ENCODE assay signal across 8 cellular contexts in genomic region chr4:94757192-94758140, GRCh38. TPM values are rescaled to one million over a fixed set of nuclear protein-coding genes. Genes with fewer than 3 reads are reported as not detected.
DNase-seq lines count a peak whose midpoint lies in the region; ATAC-seq and TF ChIP-seq lines count a peak whose summit lies in the region.

TSS of gene BMPR1B (plus strand) at chr4:94757955. CDS start at chr4:95104425, 346,470 bp downstream.

- POLR2A ChIA-PET in PC-3 (lab: Charles Lee; ENCODE audit: unreplicated experiment): no interaction called here

- H3K27me3 Mint-ChIP-seq in effector memory CD8-positive, alpha-beta T cell: peaks cover 68 to 80% of the 10 kb centered on the region in 2 donors

- TF ChIP-seq CTCF in PC-3 (conservative IDR thresholded peaks at IDR 0.05; ENCODE audit: low read depth, low read length) (no peak), lung (IDR thresholded peaks at IDR 0.05; ENCODE audit: control extremely low read depth, extremely low read depth) (no peak)

- 3% methylated on average over 53 to 76 of the region's 77 CpGs for WGBS in lung, 2 donors
- 3% methylated on average over 77 of the region's 77 CpGs for WGBS in thymus

- ATAC-seq in PC-3 (peak; percentile 10; the same call in 1 of the 2 replicates), lung (ENCODE audit: insufficient read depth, low FRiP score) (no peak), HG02571 (IDR thresholded peaks at IDR 0.05; ENCODE audit: unreplicated experiment) (no peak)
- ATAC-seq in effector memory CD8-positive, alpha-beta T cell (replicated peaks): no peak

- H3K79me2 ChIP-seq in PC-3 (ENCODE audit: low read length): peaks cover 52% of the 10 kb centered on the region

- peaks cover 0 to 1% of the 10 kb centered on the region in 2 donors for H3K9me3 Mint-ChIP-seq in effector memory CD8-positive, alpha-beta T cell

- intact Hi-C loops in PC-3 (cut with micrococcal nuclease): loop anchor here (1.0 to 5.0 kb wide), 3 partner anchors 305 to 337 kb away; partner anchors contain the start of gene PDLIM5

- H3K9me2 ChIP-seq in PC-3 (replicated peaks; ENCODE audit: low read length): no peaks in the 10 kb centered on the region

- H3K36me3 ChIP-seq in PC-3 (ENCODE audit: low read depth, low read length) (no peaks in the 10 kb centered on the region), lung (ENCODE audit: control insufficient read depth in 2 of 2, insufficient read depth in 2 of 2, low read length in 2 of 2) (no peaks in the 10 kb centered on the region), thymus (ENCODE audit: control insufficient read depth, insufficient read depth) (no peaks in the 10 kb centered on the region)

- no peaks in the 10 kb centered on the region for H4K20me1 ChIP-seq in PC-3 (ENCODE audit: low read length)

- H3F3A ChIP-seq in PC-3 (ENCODE audit: low read length, unreplicated experiment): no peaks in the 10 kb centered on the region

- peaks cover 5% of the 10 kb centered on the region in 2 donors for H3K4me1 Mint-ChIP-seq in effector memory CD8-positive, alpha-beta T cell (ENCODE audit: low read depth in 2 of 2)

- H3K4me3 ChIP-seq in PC-3 (ENCODE audit: low read length) (peak within 1 kb of the TSS; percentile 94), lung (peak within 1 kb of the TSS; percentile 27), thymus (ENCODE audit: low read length) (peak within 1 kb of the TSS; percentile 73)

- peak within 1 kb of the TSS; percentile 5 to 51 for H3K4me3 Mint-ChIP-seq in effector memory CD8-positive, alpha-beta T cell

- H3K27ac Mint-ChIP-seq in effector memory CD8-positive, alpha-beta T cell: no peak within 1 kb of the TSS

- TSS peak; percentile 47 for BruUV-seq in PC-3 (replicated peaks; lab: Mats Ljungman, UMichigan)

- H3K9me3 ChIP-seq in PC-3 (ENCODE audit: low read length): no peaks in the 10 kb centered on the region
- peaks cover 0 to 3% of the 10 kb centered on the region in 2 donors for H3K9me3 ChIP-seq in lung (ENCODE audit: control insufficient read depth in 2 of 2, insufficient read depth in 1 of 2, low read length in 1 of 2)
- no peaks in the 10 kb centered on the region for H3K9me3 ChIP-seq in thymus (ENCODE audit: control insufficient read depth)

- H3K4me1 ChIP-seq in PC-3 (ENCODE audit: insufficient read depth, low read length) (peaks cover 23% of the 10 kb centered on the region), lung (ENCODE audit: control insufficient read depth in 2 of 2, insufficient read depth in 2 of 2, low read length in 2 of 2) (peaks cover 0 to 2% of the 10 kb centered on the region in 2 donors), thymus (ENCODE audit: control insufficient read depth, insufficient read depth, low read length) (peaks cover 3% of the 10 kb centered on the region)

- peak within 1 kb of the TSS; percentile 83 for H2AFZ ChIP-seq in PC-3 (ENCODE audit: low read length)

- peak within 1 kb of the TSS; percentile 91 for H3K9ac ChIP-seq in PC-3 (ENCODE audit: low read length)

- peaks cover 3% of the 10 kb centered on the region for H3K36me3 Mint-ChIP-seq in effector memory CD8-positive, alpha-beta T cell (ENCODE audit: insufficient read depth)

- H3K27me3 ChIP-seq in PC-3 (ENCODE audit: low read length) (no peaks in the 10 kb centered on the region), lung (ENCODE audit: control insufficient read depth, insufficient read depth) (peaks cover 3% of the 10 kb centered on the region), thymus (ENCODE audit: control insufficient read depth, insufficient read depth) (peaks cover 25% of the 10 kb centered on the region)

- CTCF ChIA-PET in PC-3 (lab: Charles Lee): no interaction called here

- H3K27ac ChIP-seq in PC-3 (ENCODE audit: low read length): peak within 1 kb of the TSS; percentile 78
- no peak within 1 kb of the TSS for H3K27ac ChIP-seq in lung (ENCODE audit: low read depth in 1 of 2, low read length in 1 of 2)
- H3K27ac ChIP-seq in thymus (ENCODE audit: low read depth): no peak within 1 kb of the TSS

- DNase-seq in NCI-H2227 (lab: John Stamatoyannopoulos, UW; ENCODE audit: unreplicated experiment): peak; percentile 32
- DNase-seq in NCI-H2227 treated with DMSO at 0.1 percent for 48 hours (lab: John Stamatoyannopoulos, UW): no peak
- peak; percentile 65 for DNase-seq in PC-3
- DNase-seq in effector memory CD8-positive, alpha-beta T cell: no peak
- DNase-seq in lung (ENCODE audit: low spot score): no peak
- DNase-seq in NCI-H146 treated with DMSO at 0.1 percent for 48 hours (lab: John Stamatoyannopoulos, UW; ENCODE audit: unreplicated experiment): no peak

- H3K4me2 ChIP-seq in PC-3 (ENCODE audit: low read length): peak within 1 kb of the TSS; percentile 98

RNA-seq across cellular contexts. Expression of gene BMPR1B, which starts in this region (rescaled TPM):
- 5.0 and 7.1 TPM in 2 replicates for total RNA-seq in PC-3 (2014; rRNA removed)
- total RNA-seq in lung: 1 to 10 TPM; 2.3 to 7.3 TPM
- polyA plus RNA-seq in lung: 1 to 10 TPM in 1 of 2 donors, under 1 TPM in 1; 0.65 to 1.5 TPM
- polyA plus RNA-seq in thymus: 2.2 TPM

Comparison
In these comparisons a context has a peak if more than half of its experiments do, and no peak if none do; other contexts are left out.
1. DNase-seq: peak in NCI-H2227 (single experiment) and PC-3 (single experiment); none in NCI-H2227 treated with DMSO at 0.1 percent for 48 hours (single experiment), effector memory CD8-positive, alpha-beta T cell (0 of 3), lung (single experiment) and NCI-H146 treated with DMSO at 0.1 percent for 48 hours (single experiment).
2. H3K4me3 ChIP-seq: peak in every context shown above with its lines; median percentile 94 in PC-3; 73 in thymus; 27 in lung.